In genomic region chr7:29723122-29723521, GRCh38 we compare ENCODE assay signal across 8 cellular contexts.
A peak's percentile ranks its signal among the peaks of the same experiment; 100 is the strongest.
DNase-seq lines count a peak whose midpoint lies in the region; ATAC-seq and TF ChIP-seq lines count a peak whose summit lies in the region.
"Not testable (repeated sequence)": the region's sequence is repeated elsewhere in the genome, so short reads cannot be mapped to it uniquely, and the experiment has no call there.

No MANE protein-coding gene starts in this region.

- H3K79me2 ChIP-seq in SK-N-SH (ENCODE audit: insufficient read depth) = not testable (repeated sequence)

- not testable (repeated sequence) for H3K9ac ChIP-seq in IMR-90 (ENCODE audit: low read depth, low read length); SK-N-SH

- not testable (repeated sequence) for H3K9me1 ChIP-seq in IMR-90 (ENCODE audit: insufficient read depth, low read length)

- H3K27me3 ChIP-seq in IMR-90 (ENCODE audit: control insufficient read depth, insufficient read depth, low read length); SK-N-SH (ENCODE audit: insufficient read depth): not testable (repeated sequence)

- H3K9me2 ChIP-seq in SK-N-SH = not testable (repeated sequence)

- H2AK5ac ChIP-seq in IMR-90 (ENCODE audit: low read depth, low read length) = not testable (repeated sequence)

- H2AFZ ChIP-seq in IMR-90 (replicated peaks; ENCODE audit: low read length, poor library complexity) = not testable (repeated sequence)
- H2AFZ ChIP-seq in SK-N-SH (ENCODE audit: low read depth) = 0 out of 2 replicates have a peak overlapping the region, but pooled peaks have one; percentile 10

- H4K20me1 ChIP-seq in IMR-90 (ENCODE audit: insufficient read depth, low read length); SK-N-SH (ENCODE audit: insufficient read depth): not testable (repeated sequence)

- H3K18ac ChIP-seq in IMR-90 (ENCODE audit: low read depth, low read length) = not testable (repeated sequence)

- H2BK15ac ChIP-seq in IMR-90 (ENCODE audit: low read depth, low read length) = not testable (repeated sequence)

- intact Hi-C loops in IMR-90 (cut with micrococcal nuclease) = not testable (repeated sequence)

- not testable (repeated sequence) for H4K5ac ChIP-seq in IMR-90 (ENCODE audit: low read depth, low read length)

- POLR2A ChIA-PET in IMR-90 (lab: Charles Lee; ENCODE audit: unreplicated experiment); SK-N-SH (lab: Yijun Ruan, JAX): not testable (repeated sequence)

- H3K23ac ChIP-seq in IMR-90 (ENCODE audit: low read depth, low read length) = not testable (repeated sequence)

- peak overlapping the region; percentile 32 for H3K4me2 ChIP-seq in IMR-90 (ENCODE audit: low read depth, low read length)
- not testable (repeated sequence) for H3K4me2 ChIP-seq in SK-N-SH

- ATAC-seq in IMR-90 (ENCODE audit: low read depth) = peak; percentile 95

- dilution Hi-C loops in IMR-90 (cut with HindIII; ENCODE audit: low sequenced_read_pairs, unreplicated experiment) = not testable (repeated sequence)

- not testable (repeated sequence) for BruUV-seq in IMR-90 (replicated peaks; lab: Mats Ljungman, UMichigan)

- not testable (repeated sequence) for H3K4me3 ChIP-seq in IMR-90 (ENCODE audit: insufficient read depth, low read depth, low read length); SK-N-SH (ENCODE audit: low read depth in 2 of 2, low read length in 1 of 2); cardiac fibroblast (replicated peaks in 1 of 2; ENCODE audit: low read depth in 2 of 2, low read length in 2 of 2); fibroblast of villous mesenchyme (ENCODE audit: low read depth, low read length); retinal pigment epithelial cell (ENCODE audit: low read length)

- H3K9me3 ChIP-seq in IMR-90 (ENCODE audit: control insufficient read depth, insufficient read depth, low read length); SK-N-SH: not testable (repeated sequence)

- H3K14ac ChIP-seq in IMR-90 (replicated peaks; ENCODE audit: low read depth, low read length) = not testable (repeated sequence)

- H2AK9ac ChIP-seq in IMR-90 (replicated peaks; ENCODE audit: low read depth, low read length, poor library complexity) = not testable (repeated sequence)

- peak; percentile 99 for DNase-seq in ACHN
- peak; percentile 87 for DNase-seq in GM04503 (ENCODE audit: low read depth)
- peak; percentile 68 for DNase-seq in IMR-90
- DNase-seq in SK-N-SH = not testable (repeated sequence)
- DNase-seq in cardiac fibroblast (ENCODE audit: low read depth in 2 of 2) = peak; percentile 89 to 91
- DNase-seq in fibroblast of villous mesenchyme (ENCODE audit: low read depth) = peak; percentile 91
- DNase-seq in lung microvascular endothelial cell (ENCODE audit: low read depth in 2 of 2) = peak; percentile 37 to 83
- DNase-seq in retinal pigment epithelial cell (ENCODE audit: low read depth) = peak; percentile 83

- not testable (repeated sequence) for TF ChIP-seq CTCF in IMR-90 (conservative IDR thresholded peaks at IDR 0.05; ENCODE audit: low read depth, low read length); SK-N-SH (IDR thresholded peaks at IDR 0.05); cardiac fibroblast (IDR thresholded peaks at IDR 0.05; ENCODE audit: low read depth, low read length); fibroblast of villous mesenchyme (IDR thresholded peaks at IDR 0.05; ENCODE audit: insufficient read depth, low read depth, low read length); retinal pigment epithelial cell (conservative IDR thresholded peaks at IDR 0.05; ENCODE audit: low read depth, low read length)

- not testable (repeated sequence) for TF ChIP-seq POLR2A in IMR-90 (IDR thresholded peaks at IDR 0.05; ENCODE audit: low read depth, low read length)

- not testable (repeated sequence) for H3F3A ChIP-seq in SK-N-SH (replicated peaks; ENCODE audit: insufficient read depth)

- in situ Hi-C loops in ACHN (cut with HindIII; ENCODE audit: low pct_ligation_motif_present, low pct_unique_long_range_greater_than_20kb, low sequenced_read_pairs); IMR-90 (cut with MboI; ENCODE audit: low sequenced_read_pairs): not testable (repeated sequence)

- WGBS in IMR-90 (ENCODE audit: extremely low coverage in 2 of 2, insufficient read length in 1 of 2), 2 experiments = no CpG with 5 or more reads among the region's 8 CpGs
- 66% methylated on average over 8 of the region's 8 CpGs for WGBS in SK-N-SH (ENCODE audit: low lambda C conversion rate)

- H3K4me1 ChIP-seq in IMR-90 (ENCODE audit: control insufficient read depth, insufficient read depth, low read length); SK-N-SH (ENCODE audit: control insufficient read depth in 1 of 2, insufficient read depth in 2 of 2, low read depth in 1 of 2, low read length in 1 of 2): not testable (repeated sequence)

- not testable (repeated sequence) for TF ChIP-seq RAD21 in IMR-90 (IDR thresholded peaks at IDR 0.05; ENCODE audit: low read length); SK-N-SH (IDR thresholded peaks at IDR 0.05; ENCODE audit: low read length)

- not testable (repeated sequence) for H4K8ac ChIP-seq in IMR-90 (ENCODE audit: low read depth in 2 of 2, low read length in 2 of 2)

- not testable (repeated sequence) for H3K4ac ChIP-seq in IMR-90 (ENCODE audit: low read depth, low read length)

- not testable (repeated sequence) for H4K91ac ChIP-seq in IMR-90 (ENCODE audit: insufficient read depth, low read depth, low read length)

- H2BK120ac ChIP-seq in IMR-90 (ENCODE audit: low read depth, low read length) = not testable (repeated sequence)

- not testable (repeated sequence) for H2BK20ac ChIP-seq in IMR-90 (ENCODE audit: low read depth, low read length)

- H2BK5ac ChIP-seq in IMR-90 (ENCODE audit: low read depth, low read length, poor library complexity, severe bottlenecking) = not testable (repeated sequence)

- not testable (repeated sequence) for H3K27ac ChIP-seq in IMR-90 (ENCODE audit: insufficient read depth, low read length); SK-N-SH (ENCODE audit: low read depth in 2 of 2, low read length in 1 of 2)

- not testable (repeated sequence) for H3K79me1 ChIP-seq in IMR-90 (ENCODE audit: low read depth in 1 of 2, low read length in 2 of 2)

- TF ChIP-seq EP300 in SK-N-SH (IDR thresholded peaks at IDR 0.05; ENCODE audit: borderline replicate concordance in 1 of 2, low read depth in 1 of 2, low read length in 1 of 2) = not testable (repeated sequence)

- CTCF ChIA-PET in IMR-90 (lab: Yijun Ruan, JAX) = not testable (repeated sequence)
- CTCF ChIA-PET in SK-N-SH (lab: Yijun Ruan, JAX) = interaction anchor here (1.7 kb wide), 1 partner anchor 199 kb away, joined by 5 read pairs; no protein-coding TSS in a partner anchor

- not testable (repeated sequence) for H3K56ac ChIP-seq in IMR-90 (ENCODE audit: extremely low read depth, insufficient read depth, low read length)

- H3K36me3 ChIP-seq in IMR-90 (ENCODE audit: control insufficient read depth, insufficient read depth, low read length); SK-N-SH (replicated peaks in 1 of 2; ENCODE audit: control insufficient read depth in 1 of 2, insufficient read depth in 2 of 2, low read length in 1 of 2): not testable (repeated sequence)

TF ChIP-seq in IMR-90, 13 proteins besides CTCF, POLR2A, EP300 and RAD21:
- peak; percentile 26; the same call in 1 of the 2 replicates for TF ChIP-seq BHLHE40 (IDR thresholded peaks at IDR 0.05; ENCODE audit: low read depth, low read length)

TF ChIP-seq in SK-N-SH, 30 proteins besides CTCF, POLR2A, EP300 and RAD21:
- TF ChIP-seq TCF12 (IDR thresholded peaks at IDR 0.05) = 0 out of 2 replicates have a peak, but pooled peaks have one; percentile 10
